ENCODE assay signal across 8 cellular contexts in the genomic region with DNA sequence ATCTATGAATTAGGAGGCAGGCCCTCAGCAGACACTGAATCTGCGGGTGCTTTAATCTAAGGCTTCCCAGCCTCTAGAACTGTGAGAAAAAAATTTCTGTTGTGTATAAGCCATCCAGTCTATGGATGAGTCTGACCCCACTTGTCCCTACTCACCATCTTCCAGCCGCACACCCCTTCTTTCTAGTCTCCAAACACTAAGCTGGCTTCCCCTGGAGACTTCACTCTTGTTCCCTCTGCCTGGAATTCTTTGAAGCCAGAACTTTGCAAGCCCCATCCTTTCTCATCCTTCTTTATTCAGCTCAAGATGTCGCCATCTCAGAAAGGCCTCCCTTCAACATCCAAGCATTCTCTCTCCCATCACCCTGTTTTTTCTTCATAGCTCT. TPM values are rescaled to one million over a fixed set of nuclear protein-coding genes. Genes with fewer than 3 reads are reported as not detected.
DNase-seq lines count a peak whose midpoint lies in the region; ATAC-seq and TF ChIP-seq lines count a peak whose summit lies in the region.

No MANE protein-coding gene starts in this region.

- ATAC-seq in memory B cell (ENCODE audit: low read depth) (no peak), aorta (ENCODE audit: low FRiP score) (no peak), GM19463 (IDR thresholded peaks at IDR 0.05; ENCODE audit: unreplicated experiment) (no peak), HG03439 (IDR thresholded peaks at IDR 0.05; ENCODE audit: unreplicated experiment) (no peak)

- no peak for DNase-seq in activated naive CD4-positive, alpha-beta T cell treated with anti-CD3 and anti-CD28 coated beads, Interleukin-2, amount 50 U/mL, for 16 hours
- no peak for DNase-seq in MCF 10A (ENCODE audit: unreplicated experiment)
- no peak for DNase-seq in memory B cell (ENCODE audit: low spot score in 2 of 2)
- no peak for DNase-seq in aorta
- no peak for DNase-seq in retina

- H3K27ac Mint-ChIP-seq in activated naive CD4-positive, alpha-beta T cell treated with anti-CD3 and anti-CD28 coated beads, Interleukin-2, amount 50 U/mL, for 24 hours: peak overlapping the region; percentile 82
- peak overlapping the region; percentile 92 for H3K27ac Mint-ChIP-seq in MCF 10A (ENCODE audit: low read depth, unreplicated experiment)
- peak overlapping the region; percentile 70 for H3K27ac Mint-ChIP-seq in memory B cell

- no peaks in the 10 kb centered on the region for H3K27me3 Mint-ChIP-seq in activated naive CD4-positive, alpha-beta T cell treated with anti-CD3 and anti-CD28 coated beads, Interleukin-2, amount 50 U/mL, for 24 hours
- no peaks in the 10 kb centered on the region for H3K27me3 Mint-ChIP-seq in MCF 10A (ENCODE audit: insufficient read depth, unreplicated experiment)
- no peaks in the 10 kb centered on the region for H3K27me3 Mint-ChIP-seq in memory B cell

- no peak overlapping the region for H3K4me3 Mint-ChIP-seq in activated naive CD4-positive, alpha-beta T cell treated with anti-CD3 and anti-CD28 coated beads, Interleukin-2, amount 50 U/mL, for 24 hours
- H3K4me3 Mint-ChIP-seq in MCF 10A (ENCODE audit: unreplicated experiment): no peak overlapping the region
- H3K4me3 Mint-ChIP-seq in memory B cell: no peak overlapping the region

- no peaks in the 10 kb centered on the region for H3K27me3 ChIP-seq in aorta (ENCODE audit: control insufficient read depth in 1 of 2, insufficient read depth in 2 of 2, low read length in 1 of 2)

- no peak for TF ChIP-seq CTCF in MCF 10A (IDR thresholded peaks at IDR 0.05; ENCODE audit: unreplicated experiment)

- peaks cover 22% of the 10 kb centered on the region for H3K4me1 Mint-ChIP-seq in activated naive CD4-positive, alpha-beta T cell treated with anti-CD3 and anti-CD28 coated beads, Interleukin-2, amount 50 U/mL, for 24 hours
- H3K4me1 Mint-ChIP-seq in MCF 10A (ENCODE audit: insufficient read depth, unreplicated experiment) (peaks cover 17% of the 10 kb centered on the region), memory B cell (peaks cover 13% of the 10 kb centered on the region)

- 25 to 29% methylated on average over 3 of the region's 3 CpGs for WGBS in aorta, 2 donors

- H3K4me3 ChIP-seq in aorta (ENCODE audit: low read length in 2 of 2): peak overlapping the region; percentile 55 to 57

- POLR2A ChIA-PET in MCF 10A (lab: Yijun Ruan, JAX): interaction anchor here (0.5 to 1.8 kb wide), 19 partner anchors 9 to 806 kb away, joined by 3 to 18 read pairs (median 4); partner anchors contain the start of genes MT1E and MT2A

- H3K36me3 Mint-ChIP-seq in activated naive CD4-positive, alpha-beta T cell treated with anti-CD3 and anti-CD28 coated beads, Interleukin-2, amount 50 U/mL, for 24 hours: no peaks in the 10 kb centered on the region
- H3K36me3 Mint-ChIP-seq in MCF 10A (ENCODE audit: insufficient read depth, unreplicated experiment) (no peaks in the 10 kb centered on the region), memory B cell (no peaks in the 10 kb centered on the region)

- intact Hi-C loops in MCF 10A (cut with micrococcal nuclease): no loop called here
- intact Hi-C loops in aorta (cut with DNase I): loop anchor here in 1 of 2 donors (5.0 kb wide), 1 partner anchor 58 kb away; no protein-coding TSS in a partner anchor

- peak overlapping the region; percentile 59 to 81 for H3K27ac ChIP-seq in aorta (ENCODE audit: low read depth in 1 of 2, low read length in 2 of 2)

- H3K9me3 Mint-ChIP-seq in activated naive CD4-positive, alpha-beta T cell treated with anti-CD3 and anti-CD28 coated beads, Interleukin-2, amount 50 U/mL, for 24 hours: no peaks in the 10 kb centered on the region
- H3K9me3 Mint-ChIP-seq in MCF 10A (ENCODE audit: unreplicated experiment) (no peaks in the 10 kb centered on the region), memory B cell (no peaks in the 10 kb centered on the region)

- no peaks in the 10 kb centered on the region for H3K9me3 ChIP-seq in aorta (ENCODE audit: control insufficient read depth, low read length)

- no peaks in the 10 kb centered on the region for H3K4me1 ChIP-seq in aorta (ENCODE audit: control insufficient read depth in 1 of 2, insufficient read depth in 2 of 2, low read length in 2 of 2)

- BruUV-seq in MCF 10A (replicated peaks; lab: Mats Ljungman, UMichigan): TSS peak; percentile 84

- CTCF ChIA-PET in MCF 10A (lab: Yijun Ruan, JAX): interaction anchor here (0.5 to 2.3 kb wide), 5 partner anchors 10 to 324 kb away, joined by 3 to 9 read pairs (median 5); partner anchors contain the start of genes NUDT21 and OGFOD1

- no peaks in the 10 kb centered on the region for H3K36me3 ChIP-seq in aorta (ENCODE audit: control insufficient read depth in 1 of 2, insufficient read depth in 2 of 2, low read length in 1 of 2)

RNA-seq across cellular contexts. Expression of gene NUP93, which starts 0.6 kb away (rescaled TPM):
- total RNA-seq in MCF 10A (2022): 53.9 and 60.2 TPM in 2 replicates
- total RNA-seq in aorta: 10 to 100 TPM; 53.7 to 57.5 TPM
- polyA plus RNA-seq in aorta: 10 to 100 TPM; 32.9 to 33.8 TPM

RNA-seq across cellular contexts. Expression of gene MT1X, which starts 47.1 kb away (rescaled TPM):
- total RNA-seq in MCF 10A (2022) (79.3 and 108 TPM in 2 replicates), aorta (100 to 1,000 TPM in 1 of 2 donors, 10 to 100 TPM in 1; 62.0 to 559 TPM)
- polyA plus RNA-seq in aorta: 1,000 to 10,000 TPM in 1 of 2 donors, 100 to 1,000 TPM in 1; 277 to 1,132 TPM

RNA-seq across cellular contexts. Expression of gene MT1H, which starts 59.7 kb away (rescaled TPM):
- total RNA-seq in MCF 10A (2022) (not detected in 2 replicates), aorta (1 to 10 TPM in 1 of 2 donors, not detected in 1; 1.6 TPM)
- 10 to 100 TPM in 1 of 2 donors, 1 to 10 TPM in 1; 3.0 to 12.6 TPM for polyA plus RNA-seq in aorta
